Comparison of ENCODE assay signal across 27 cellular contexts in genomic region chr7:66542049-66542448, GRCh38.
"Had no signal": no experiment of that assay in that cellular context is flagged by ENCODE, and none has a peak within 500 bp of the region (broad histone marks: within the 10 kb centered on the region; RNA-seq: fewer than 3 reads in every experiment).

No MANE protein-coding gene starts in this region.

- H3K36me3 ChIP-seq: ovary had no signal

- H3K27ac Mint-ChIP-seq: activated CD4-positive, alpha-beta T cell treated with anti-CD3 and anti-CD28 coated beads for 36 hours had no signal

- H3K4me1 ChIP-seq: ascending aorta, gastroesophageal sphincter, psoas muscle, tibial nerve had no signal

- H3K27me3 ChIP-seq: ascending aorta, gastroesophageal sphincter, ovary, tibial nerve had no signal

- FAIRE-seq: colon, endothelial cell of umbilical vein, kidney had no signal

- H3K4me3 Mint-ChIP-seq: activated CD4-positive, alpha-beta T cell treated with anti-CD3 and anti-CD28 coated beads for 36 hours; activated naive CD4-positive, alpha-beta T cell treated with anti-CD3 and anti-CD28 coated beads for 36 hours; activated naive CD8-positive, alpha-beta T cell treated with anti-CD3 and anti-CD28 coated beads for 36 hours; central memory CD8-positive, alpha-beta T cell; naive thymus-derived CD4-positive, alpha-beta T cell had no signal

- H3K4me1 Mint-ChIP-seq: activated naive CD8-positive, alpha-beta T cell treated with anti-CD3 and anti-CD28 coated beads for 36 hours; central memory CD8-positive, alpha-beta T cell had no signal

- H3K9me3 Mint-ChIP-seq: activated naive CD4-positive, alpha-beta T cell treated with anti-CD3 and anti-CD28 coated beads for 36 hours; activated naive CD8-positive, alpha-beta T cell treated with anti-CD3 and anti-CD28 coated beads for 36 hours; central memory CD8-positive, alpha-beta T cell; naive thymus-derived CD4-positive, alpha-beta T cell had no signal

- H3K27me3 Mint-ChIP-seq: activated CD4-positive, alpha-beta T cell treated with anti-CD3 and anti-CD28 coated beads for 36 hours; activated naive CD8-positive, alpha-beta T cell treated with anti-CD3 and anti-CD28 coated beads for 36 hours; central memory CD8-positive, alpha-beta T cell; naive thymus-derived CD4-positive, alpha-beta T cell had no signal

- H3K9me3 ChIP-seq: ascending aorta, gastroesophageal sphincter, ovary, psoas muscle, tibial nerve had no signal

- H3K36me3 Mint-ChIP-seq: activated naive CD8-positive, alpha-beta T cell treated with anti-CD3 and anti-CD28 coated beads for 36 hours had no signal

- ATAC-seq: gastroesophageal sphincter; left colon; naive thymus-derived CD4-positive, alpha-beta T cell had no signal

- H3K27ac ChIP-seq: gastroesophageal sphincter, ovary, psoas muscle, tibial nerve had no signal

- DNase-seq: activated CD4-positive, alpha-beta T cell treated with anti-CD3 and anti-CD28 coated beads, Interleukin-2, amount 50 U/mL, for 4 hours; activated CD4-positive, CD25-positive, alpha-beta regulatory T cell; activated CD8-positive, alpha-beta memory T cell treated with anti-CD3 and anti-CD28 coated beads for 24 hours; activated effector memory CD4-positive, alpha-beta T cell treated with anti-CD3 and anti-CD28 coated beads, Interleukin-2, amount 50 U/mL, for 16 hours; activated naive CD4-positive, alpha-beta T cell treated with anti-CD3 and anti-CD28 coated beads for 36 hours; activated naive CD8-positive, alpha-beta T cell treated with anti-CD3 and anti-CD28 coated beads for 36 hours; effector CD8-positive, alpha-beta T cell; head of caudate nucleus; hippocampal formation; kidney; left colon; mammary epithelial cell; midbrain; naive thymus-derived CD4-positive, alpha-beta T cell; stimulated activated CD4-positive, alpha-beta T cell treated with anti-CD3 and anti-CD28 coated beads, Interleukin-15, amount 100 ng/mL, for 24 hours; stimulated activated CD4-positive, alpha-beta T cell treated with anti-CD3 and anti-CD28 coated beads, Interleukin-2, amount 100 ng/mL, for 24 hours; stimulated activated naive CD4-positive, alpha-beta T cell treated with Interleukin-2 at 50 U/mL for 16 hours; T-helper 1 cell had no signal

- H3K4me3 ChIP-seq: ascending aorta, gastroesophageal sphincter, ovary, psoas muscle, tibial nerve had no signal
